28 cellular contexts compared by ENCODE assay signal in genomic region chr7:88212918-88213317, GRCh38. TPM values are rescaled to one million over a fixed set of nuclear protein-coding genes. Genes with fewer than 3 reads are reported as not detected.
DNase-seq lines count a peak whose midpoint lies in the region; ATAC-seq, FAIRE-seq and TF ChIP-seq lines count a peak whose summit lies in the region.
"Had no signal": no experiment of that assay in that cellular context is flagged by ENCODE, and none has a peak within 500 bp of the region (broad histone marks: within the 10 kb centered on the region; RNA-seq: fewer than 3 reads in every experiment).

No MANE protein-coding gene starts in this region.

- DNase-seq in activated T-cell treated with anti-CD3 and anti-CD28 coated beads, Interleukin-2, amount 50 U/mL, for 24 hours: no peak
- no peak for DNase-seq in activated T-cell treated with anti-CD3 and anti-CD28 coated beads for 4 hours
- no peak for DNase-seq in CD8-positive, alpha-beta T cell
- no peak for DNase-seq in GM12878 (ENCODE audit: low read depth, low spot score)
- no peak for DNase-seq in stimulated activated effector memory CD8-positive, alpha-beta T cell treated with anti-CD3 and anti-CD28 coated beads, Interleukin-12 subunit alpha, Interleukin-12 subunit beta, amount 100 ng/mL, for 72 hours (ENCODE audit: low spot score in 2 of 2)
- DNase-seq in NCI-H1105 (lab: John Stamatoyannopoulos, UW): no peak
- DNase-seq in NCI-H226: no peak
- no peak for DNase-seq in NCI-H748 treated with DMSO at 0.1 percent for 48 hours (lab: John Stamatoyannopoulos, UW)
- DNase-seq: 8988T, ACHN, BE2C, Caco-2, DMS79, EL, GDM1, GOT3, HFFc6, KBM-7, MV-4-11, NCI-H1694, NCI-H2029 treated with DMSO at 0.1 percent for 48 hours, NCI-H526 treated with DMSO at 0.1 percent for 48 hours, SJCRH30 had no signal

- TSS peak; percentile 8 for BruUV-seq in GM12878 (replicated peaks; lab: Mats Ljungman, UMichigan)

- TF ChIP-seq RAD21 in GM12878 (IDR thresholded peaks at IDR 0.05; ENCODE audit: insufficient read depth, low read depth, low read length): no peak

- SMC1A ChIA-PET in GM12878 (lab: Charles Lee; ENCODE audit: uncharacterized antibody, unreplicated experiment): interaction anchor here (0.5 to 8.4 kb wide), 9 partner anchors 11 to 1051 kb away, joined by 3 to 78 read pairs (median 4); no protein-coding TSS in a partner anchor

- 100% methylated on average over 1 of the region's 1 CpG for WGBS in GM12878 (ENCODE audit: insufficient coverage, insufficient replicate concordance, low lambda C conversion rate, missing lambda C conversion rate)

- no peak overlapping the region for H3K27ac ChIP-seq in CD8-positive, alpha-beta T cell (ENCODE audit: low read depth, low read length)
- H3K27ac ChIP-seq in GM12878 (ENCODE audit: control insufficient read depth, insufficient read depth): no peak overlapping the region
- H3K27ac ChIP-seq: SJCRH30 had no signal

- RAD21 ChIA-PET in GM12878 (lab: Charles Lee; ENCODE audit: unreplicated experiment): interaction anchor here (0.9 to 6.9 kb wide), 3 partner anchors 11 to 707 kb away, joined by 3 to 52 read pairs (median 3); no protein-coding TSS in a partner anchor

- H3K9me3 Mint-ChIP-seq in activated T-cell treated with anti-CD3 and anti-CD28 coated beads, Interleukin-2, amount 50 U/mL, for 24 hours: no peaks in the 10 kb centered on the region
- no peaks in the 10 kb centered on the region for H3K9me3 Mint-ChIP-seq in CD8-positive, alpha-beta T cell
- no peaks in the 10 kb centered on the region for H3K9me3 Mint-ChIP-seq in stimulated activated effector memory CD8-positive, alpha-beta T cell treated with anti-CD3 and anti-CD28 coated beads, Interleukin-12 subunit alpha, Interleukin-12 subunit beta, amount 100 ng/mL, for 72 hours
- H3K9me3 Mint-ChIP-seq: CD14-positive monocyte, HFFc6 had no signal

- peaks cover 5% of the 10 kb centered on the region for H3K4me1 ChIP-seq in CD8-positive, alpha-beta T cell (ENCODE audit: insufficient read depth, low read length)
- H3K4me1 ChIP-seq in GM12878 (ENCODE audit: control insufficient read depth, insufficient read depth, low read length): no peaks in the 10 kb centered on the region
- H3K4me1 ChIP-seq: BE2C, SJCRH30 had no signal

- no peak overlapping the region for H2AFZ ChIP-seq in GM12878 (ENCODE audit: control insufficient read depth, low read depth, low read length)

- CTCF ChIA-PET in CD8-positive, alpha-beta T cell (lab: Charles Lee): interaction anchor here (0.9 kb wide), 1 partner anchor 43 kb away, joined by 3 read pairs; no protein-coding TSS in a partner anchor
- CTCF ChIA-PET in GM12878 (lab: Yijun Ruan, JAX): interaction anchor here (0.5 to 3.9 kb wide), 7 partner anchors 10 to 43 kb away, joined by 3 to 26 read pairs (median 4); no protein-coding TSS in a partner anchor

- no peaks in the 10 kb centered on the region for H3K27me3 Mint-ChIP-seq in activated T-cell treated with anti-CD3 and anti-CD28 coated beads, Interleukin-2, amount 50 U/mL, for 24 hours
- H3K27me3 Mint-ChIP-seq in CD8-positive, alpha-beta T cell (ENCODE audit: low read depth): no peaks in the 10 kb centered on the region

- no peak overlapping the region for H3K4me3 ChIP-seq in CD8-positive, alpha-beta T cell (ENCODE audit: low read depth, low read length)
- H3K4me3 ChIP-seq in GM12878: no peak overlapping the region
- H3K4me3 ChIP-seq: HAP-1, SJCRH30 had no signal

- FAIRE-seq in GM12878 (lab: Jason Lieb, UNC): no peak
- FAIRE-seq: GM12891, RCC 7860 had no signal

- POLR2A ChIA-PET in CD8-positive, alpha-beta T cell (lab: Charles Lee): interaction anchor here (0.9 kb wide), 1 partner anchor 10 kb away, joined by 3 read pairs; no protein-coding TSS in a partner anchor
- POLR2A ChIA-PET in GM12878 (lab: Charles Lee): interaction anchor here (1.1 to 4.0 kb wide), 3 partner anchors 10 to 28 kb away, joined by 4 to 15 read pairs (median 9); no protein-coding TSS in a partner anchor

- H3K9ac ChIP-seq in GM12878 (ENCODE audit: control insufficient read depth, insufficient read depth, low read length): no peak overlapping the region

- H3K79me2 ChIP-seq in GM12878 (ENCODE audit: control insufficient read depth, insufficient read depth, low read length): peaks cover 25% of the 10 kb centered on the region

- H3K4me3 Mint-ChIP-seq in activated T-cell treated with anti-CD3 and anti-CD28 coated beads, Interleukin-2, amount 50 U/mL, for 24 hours: no peak overlapping the region
- no peak overlapping the region for H3K4me3 Mint-ChIP-seq in CD8-positive, alpha-beta T cell
- H3K4me3 Mint-ChIP-seq in stimulated activated effector memory CD8-positive, alpha-beta T cell treated with anti-CD3 and anti-CD28 coated beads, Interleukin-12 subunit alpha, Interleukin-12 subunit beta, amount 100 ng/mL, for 72 hours: no peak overlapping the region
- H3K4me3 Mint-ChIP-seq: HFFc6 had no signal

- intact Hi-C loops in CD8-positive, alpha-beta T cell (cut with DNase I, micrococcal nuclease): loop anchor here in 1 of 2 experiments (10.0 kb wide), 2 partner anchors 588 to 868 kb away; partner anchors contain the start of genes CROT and RUNDC3B
- intact Hi-C loops in GM12878 (cut with micrococcal nuclease; ENCODE audit: unreplicated experiment): loop anchor here (10.0 kb wide), 1 partner anchor 1058 kb away; the partner anchor contains the start of gene DMTF1

- H3K36me3 Mint-ChIP-seq in activated T-cell treated with anti-CD3 and anti-CD28 coated beads, Interleukin-2, amount 50 U/mL, for 24 hours (ENCODE audit: low read depth): peaks cover 92% of the 10 kb centered on the region
- peaks cover 75% of the 10 kb centered on the region for H3K36me3 Mint-ChIP-seq in CD8-positive, alpha-beta T cell
- H3K36me3 Mint-ChIP-seq in stimulated activated effector memory CD8-positive, alpha-beta T cell treated with anti-CD3 and anti-CD28 coated beads, Interleukin-12 subunit alpha, Interleukin-12 subunit beta, amount 100 ng/mL, for 72 hours: peaks cover 98% of the 10 kb centered on the region

- H3K36me3 ChIP-seq in CD8-positive, alpha-beta T cell (ENCODE audit: insufficient read depth, low read length): peaks cover 34% of the 10 kb centered on the region
- H3K36me3 ChIP-seq in GM12878 (ENCODE audit: control insufficient read depth in 2 of 2, insufficient read depth in 2 of 2, low read length in 1 of 2): peaks cover 9 to 32% of the 10 kb centered on the region in 2 experiments

- ATAC-seq in CD8-positive, alpha-beta T cell: no peak
- ATAC-seq in GM12878: no peak; the same call in 2 of the 3 replicates
- no peak for ATAC-seq in stimulated activated effector memory CD8-positive, alpha-beta T cell treated with anti-CD3 and anti-CD28 coated beads, Interleukin-12 subunit alpha, Interleukin-12 subunit beta, amount 100 ng/mL, for 72 hours
- ATAC-seq: SK-N-SH treated with all-trans-retinoic acid at 6 μM for 48 hours had no signal

- no peak overlapping the region for H3K4me2 ChIP-seq in GM12878 (ENCODE audit: control insufficient read depth, insufficient read depth)

- H3K9me3 ChIP-seq in CD8-positive, alpha-beta T cell (ENCODE audit: low read length): no peaks in the 10 kb centered on the region
- no peaks in the 10 kb centered on the region for H3K9me3 ChIP-seq in GM12878 (replicated peaks; ENCODE audit: control insufficient read depth, insufficient read depth, low read length)
- H3K9me3 ChIP-seq: BE2C, Caco-2, HAP-1, SJCRH30 had no signal

- no peaks in the 10 kb centered on the region for H3K27me3 ChIP-seq in CD8-positive, alpha-beta T cell (ENCODE audit: insufficient read depth, low read length)
- no peaks in the 10 kb centered on the region for H3K27me3 ChIP-seq in GM12878 (replicated peaks in 1 of 2; ENCODE audit: control insufficient read depth in 2 of 2, insufficient read depth in 2 of 2, low read length in 1 of 2)
- H3K27me3 ChIP-seq: BE2C, SJCRH30 had no signal

- peaks cover 35% of the 10 kb centered on the region for H3K4me1 Mint-ChIP-seq in activated T-cell treated with anti-CD3 and anti-CD28 coated beads, Interleukin-2, amount 50 U/mL, for 24 hours (ENCODE audit: low read depth)
- peaks cover 34% of the 10 kb centered on the region for H3K4me1 Mint-ChIP-seq in CD8-positive, alpha-beta T cell (ENCODE audit: low read depth)
- peaks cover 22% of the 10 kb centered on the region for H3K4me1 Mint-ChIP-seq in stimulated activated effector memory CD8-positive, alpha-beta T cell treated with anti-CD3 and anti-CD28 coated beads, Interleukin-12 subunit alpha, Interleukin-12 subunit beta, amount 100 ng/mL, for 72 hours

- no peaks in the 10 kb centered on the region for H4K20me1 ChIP-seq in GM12878 (ENCODE audit: control insufficient read depth, insufficient read depth)

- H3K27ac Mint-ChIP-seq in activated T-cell treated with anti-CD3 and anti-CD28 coated beads, Interleukin-2, amount 50 U/mL, for 24 hours: peak overlapping the region; percentile 42
- peak overlapping the region; percentile 80 for H3K27ac Mint-ChIP-seq in CD8-positive, alpha-beta T cell
- peak overlapping the region; percentile 27 for H3K27ac Mint-ChIP-seq in stimulated activated effector memory CD8-positive, alpha-beta T cell treated with anti-CD3 and anti-CD28 coated beads, Interleukin-12 subunit alpha, Interleukin-12 subunit beta, amount 100 ng/mL, for 72 hours
- H3K27ac Mint-ChIP-seq: HFFc6 had no signal

- no peak for TF ChIP-seq EP300 in GM12878 (IDR thresholded peaks at IDR 0.05; ENCODE audit: borderline replicate concordance in 1 of 2, control insufficient read depth in 1 of 2, low read depth in 2 of 2, low read length in 2 of 2)

- in situ Hi-C loops in GM12878 (cut with MboI): no loop called here

- no peak for TF ChIP-seq CTCF in CD8-positive, alpha-beta T cell (IDR thresholded peaks at IDR 0.05)
- TF ChIP-seq CTCF in GM12878 (IDR thresholded peaks at IDR 0.05 in 2 of 3, conservative IDR thresholded peaks at IDR 0.05 in 1 of 3; ENCODE audit: control insufficient read depth in 2 of 3, extremely low read depth in 1 of 3, insufficient read depth in 1 of 3, low read depth in 3 of 3, low read length in 3 of 3): no peak

- no peak for TF ChIP-seq POLR2A in GM12878 (IDR thresholded peaks at IDR 0.05; ENCODE audit: low read depth, low read length)

RNA-seq across cellular contexts. Expression of gene SRI, which starts 6.9 kb away (rescaled TPM):
- 10 to 100 TPM; 38.5 to 43.9 TPM for total RNA-seq in CD8-positive, alpha-beta T cell
- total RNA-seq in GM12878 (2013; cell fraction: nucleolus; rRNA removed): 183 and 195 TPM in 2 replicates
- total RNA-seq in GM12878 (2014; rRNA removed): 94.7 and 139 TPM in 2 replicates
- total RNA-seq in GM12878 (2014; rRNA removed; fragmentation: Illumina TruSeq; extraction: Trizol): 200 and 229 TPM in 2 replicates
- 190 and 203 TPM in 2 replicates for total RNA-seq in GM12878 (2021)
- polyA plus RNA-seq in GM12878 (2011; ENCODE audit: low read depth): 109 TPM
- 588 and 745 TPM in 2 replicates for polyA plus RNA-seq in GM12878 (2011; rRNA removed)
- polyA plus RNA-seq in GM12878 (2011; cell fraction: cytosol; rRNA removed): 297 and 342 TPM in 2 replicates
- 282 and 382 TPM in 2 replicates for polyA plus RNA-seq in GM12878 (2011; cell fraction: nucleus; rRNA removed)
- polyA plus RNA-seq in GM12878 (2012): 162 and 251 TPM in 2 replicates
- 240 and 288 TPM in 2 replicates for polyA plus RNA-seq in GM12878 (2014; fragmentation: Illumina TruSeq; extraction: Trizol)
- polyA plus RNA-seq in GM12878 (2014; fragmentation: Nextera tagmentation; extraction: Ambion mirVana): 100 to 1,000 TPM; 174 to 259 TPM
- 225 and 243 TPM in 2 replicates for polyA plus RNA-seq in GM12878 (2014; rRNA removed)
- 100 to 1,000 TPM; 490 to 511 TPM for polyA plus RNA-seq in GM12878 (2016; fragmentation: Nextera tagmentation; extraction: Ambion mirVana)
- 167 and 240 TPM in 2 replicates for polyA minus RNA-seq in GM12878 (2011; rRNA and poly(A)+ RNA removed)
- 93.7 and 113 TPM in 2 replicates for polyA minus RNA-seq in GM12878 (2011; cell fraction: cytosol; rRNA and poly(A)+ RNA removed)
- 99.6 and 160 TPM in 2 replicates for polyA minus RNA-seq in GM12878 (2011; cell fraction: nucleus; rRNA and poly(A)+ RNA removed)

Comparison
In these comparisons a context has a peak if more than half of its experiments do, and no peak if none do; other contexts are left out.
1. H3K27ac Mint-ChIP-seq: peak in every context shown above with its lines; median percentile 80 in CD8-positive, alpha-beta T cell; 42 in activated T-cell treated with anti-CD3 and anti-CD28 coated beads, Interleukin-2, amount 50 U/mL, for 24 hours; 27 in stimulated activated effector memory CD8-positive, alpha-beta T cell treated with anti-CD3 and anti-CD28 coated beads, Interleukin-12 subunit alpha, Interleukin-12 subunit beta, amount 100 ng/mL, for 72 hours.